1 cellular context compared by ENCODE assay signal in the genomic region with DNA sequence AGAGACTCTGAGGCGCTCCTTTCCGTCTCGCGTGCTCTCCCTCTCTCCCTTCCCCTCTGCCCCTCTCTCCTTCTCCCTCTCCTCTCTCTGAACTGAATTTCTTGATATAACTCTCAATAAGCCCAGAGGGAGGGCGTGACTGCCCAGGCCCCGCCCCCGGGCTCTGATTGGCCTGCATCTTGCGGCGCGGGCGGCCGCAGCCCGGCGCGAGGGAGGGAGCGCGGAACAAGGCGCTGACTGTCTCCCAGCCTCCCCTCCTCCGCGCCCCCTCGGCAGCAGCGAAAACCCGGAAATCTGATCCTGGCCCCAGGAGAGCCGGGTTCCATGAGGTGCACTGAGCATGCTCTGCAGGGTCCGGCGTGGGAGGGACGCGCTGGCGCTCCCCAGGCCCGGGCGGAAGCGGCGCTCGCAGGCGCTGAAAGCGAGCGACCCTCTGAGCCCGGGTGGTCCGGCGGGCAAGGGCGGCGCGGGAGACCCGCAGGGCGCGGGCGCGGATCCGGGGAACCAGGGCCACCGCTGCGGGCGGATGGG.
TF ChIP-seq lines count a peak whose summit lies in the region.

TSS of gene PCDH9 (minus strand) at position 94 of the 531 bp plus-strand sequence. CDS start 1,896 bp downstream, outside the sequence.

TF ChIP-seq in HepG2, 621 proteins besides CTCF, POLR2A, EP300 and RAD21 (continued from another document and continues in another):
- no peak for TF ChIP-seq USF2 (IDR thresholded peaks at IDR 0.05; ENCODE audit: low read depth, low read length)
- TF ChIP-seq USF2 (CRISPR knock-in tag; IDR thresholded peaks at IDR 0.05; ENCODE audit: borderline replicate concordance), result 0 out of 2 replicates have a peak, but pooled peaks have one; percentile 1
- TF ChIP-seq RBM39 (IDR thresholded peaks at IDR 0.05; ENCODE audit: low read depth, low read length, poor library complexity, severe bottlenecking), result peak; percentile 46
- no peak for TF ChIP-seq KDM5A (IDR thresholded peaks at IDR 0.05; ENCODE audit: borderline replicate concordance, low read length)
- no peak for TF ChIP-seq ZNF549 (CRISPR knock-in tag; IDR thresholded peaks at IDR 0.05)
- TF ChIP-seq ZNF574 (CRISPR knock-in tag; IDR thresholded peaks at IDR 0.05), result peak; percentile 89
- no peak for TF ChIP-seq FOSL1 (CRISPR knock-in tag; IDR thresholded peaks at IDR 0.05; ENCODE audit: borderline replicate concordance)
- TF ChIP-seq, protein P1, sequence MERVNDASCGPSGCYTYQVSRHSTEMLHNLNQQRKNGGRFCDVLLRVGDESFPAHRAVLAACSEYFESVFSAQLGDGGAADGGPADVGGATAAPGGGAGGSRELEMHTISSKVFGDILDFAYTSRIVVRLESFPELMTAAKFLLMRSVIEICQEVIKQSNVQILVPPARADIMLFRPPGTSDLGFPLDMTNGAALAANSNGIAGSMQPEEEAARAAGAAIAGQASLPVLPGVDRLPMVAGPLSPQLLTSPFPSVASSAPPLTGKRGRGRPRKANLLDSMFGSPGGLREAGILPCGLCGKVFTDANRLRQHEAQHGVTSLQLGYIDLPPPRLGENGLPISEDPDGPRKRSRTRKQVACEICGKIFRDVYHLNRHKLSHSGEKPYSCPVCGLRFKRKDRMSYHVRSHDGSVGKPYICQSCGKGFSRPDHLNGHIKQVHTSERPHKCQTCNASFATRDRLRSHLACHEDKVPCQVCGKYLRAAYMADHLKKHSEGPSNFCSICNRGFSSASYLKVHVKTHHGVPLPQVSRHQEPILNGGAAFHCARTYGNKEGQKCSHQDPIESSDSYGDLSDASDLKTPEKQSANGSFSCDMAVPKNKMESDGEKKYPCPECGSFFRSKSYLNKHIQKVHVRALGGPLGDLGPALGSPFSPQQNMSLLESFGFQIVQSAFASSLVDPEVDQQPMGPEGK (CRISPR knock-in tag; IDR thresholded peaks at IDR 0.05), result peak; percentile 96
- no peak for TF ChIP-seq REXO4 (CRISPR knock-in tag; IDR thresholded peaks at IDR 0.05; ENCODE audit: borderline replicate concordance)
- TF ChIP-seq SIN3A (IDR thresholded peaks at IDR 0.05; ENCODE audit: borderline replicate concordance, low read depth, low read length), result no peak
- no peak for TF ChIP-seq ZNF235 (CRISPR knock-in tag; IDR thresholded peaks at IDR 0.05; ENCODE audit: borderline replicate concordance)
- no peak for TF ChIP-seq TRIM24 (CRISPR knock-in tag; IDR thresholded peaks at IDR 0.05)
- TF ChIP-seq, protein P2, sequence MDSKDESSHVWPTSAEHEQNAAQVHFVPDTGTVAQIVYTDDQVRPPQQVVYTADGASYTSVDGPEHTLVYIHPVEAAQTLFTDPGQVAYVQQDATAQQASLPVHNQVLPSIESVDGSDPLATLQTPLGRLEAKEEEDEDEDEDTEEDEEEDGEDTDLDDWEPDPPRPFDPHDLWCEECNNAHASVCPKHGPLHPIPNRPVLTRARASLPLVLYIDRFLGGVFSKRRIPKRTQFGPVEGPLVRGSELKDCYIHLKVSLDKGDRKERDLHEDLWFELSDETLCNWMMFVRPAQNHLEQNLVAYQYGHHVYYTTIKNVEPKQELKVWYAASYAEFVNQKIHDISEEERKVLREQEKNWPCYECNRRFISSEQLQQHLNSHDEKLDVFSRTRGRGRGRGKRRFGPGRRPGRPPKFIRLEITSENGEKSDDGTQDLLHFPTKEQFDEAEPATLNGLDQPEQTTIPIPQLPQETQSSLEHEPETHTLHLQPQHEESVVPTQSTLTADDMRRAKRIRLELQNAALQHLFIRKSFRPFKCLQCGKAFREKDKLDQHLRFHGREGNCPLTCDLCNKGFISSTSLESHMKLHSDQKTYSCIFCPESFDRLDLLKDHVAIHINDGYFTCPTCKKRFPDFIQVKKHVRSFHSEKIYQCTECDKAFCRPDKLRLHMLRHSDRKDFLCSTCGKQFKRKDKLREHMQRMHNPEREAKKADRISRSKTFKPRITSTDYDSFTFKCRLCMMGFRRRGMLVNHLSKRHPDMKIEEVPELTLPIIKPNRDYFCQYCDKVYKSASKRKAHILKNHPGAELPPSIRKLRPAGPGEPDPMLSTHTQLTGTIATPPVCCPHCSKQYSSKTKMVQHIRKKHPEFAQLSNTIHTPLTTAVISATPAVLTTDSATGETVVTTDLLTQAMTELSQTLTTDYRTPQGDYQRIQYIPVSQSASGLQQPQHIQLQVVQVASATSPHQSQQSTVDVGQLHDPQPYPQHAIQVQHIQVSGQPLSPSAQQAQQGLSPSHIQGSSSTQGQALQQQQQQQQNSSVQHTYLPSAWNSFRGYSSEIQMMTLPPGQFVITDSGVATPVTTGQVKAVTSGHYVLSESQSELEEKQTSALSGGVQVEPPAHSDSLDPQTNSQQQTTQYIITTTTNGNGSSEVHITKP (CRISPR knock-in tag; IDR thresholded peaks at IDR 0.05; ENCODE audit: low read depth), result no peak
- TF ChIP-seq, protein P3, sequence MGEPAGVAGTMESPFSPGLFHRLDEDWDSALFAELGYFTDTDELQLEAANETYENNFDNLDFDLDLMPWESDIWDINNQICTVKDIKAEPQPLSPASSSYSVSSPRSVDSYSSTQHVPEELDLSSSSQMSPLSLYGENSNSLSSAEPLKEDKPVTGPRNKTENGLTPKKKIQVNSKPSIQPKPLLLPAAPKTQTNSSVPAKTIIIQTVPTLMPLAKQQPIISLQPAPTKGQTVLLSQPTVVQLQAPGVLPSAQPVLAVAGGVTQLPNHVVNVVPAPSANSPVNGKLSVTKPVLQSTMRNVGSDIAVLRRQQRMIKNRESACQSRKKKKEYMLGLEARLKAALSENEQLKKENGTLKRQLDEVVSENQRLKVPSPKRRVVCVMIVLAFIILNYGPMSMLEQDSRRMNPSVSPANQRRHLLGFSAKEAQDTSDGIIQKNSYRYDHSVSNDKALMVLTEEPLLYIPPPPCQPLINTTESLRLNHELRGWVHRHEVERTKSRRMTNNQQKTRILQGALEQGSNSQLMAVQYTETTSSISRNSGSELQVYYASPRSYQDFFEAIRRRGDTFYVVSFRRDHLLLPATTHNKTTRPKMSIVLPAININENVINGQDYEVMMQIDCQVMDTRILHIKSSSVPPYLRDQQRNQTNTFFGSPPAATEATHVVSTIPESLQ (CRISPR knock-in tag; conservative IDR thresholded peaks at IDR 0.05), result no peak
- peak; percentile 46; the same call in 1 of the 2 replicates for TF ChIP-seq RNF2 (conservative IDR thresholded peaks at IDR 0.05; ENCODE audit: low read depth)
- no peak for TF ChIP-seq ZNF101 (CRISPR knock-in tag; IDR thresholded peaks at IDR 0.05; ENCODE audit: borderline replicate concordance, low read depth)
- TF ChIP-seq ZBTB37 (CRISPR knock-in tag; IDR thresholded peaks at IDR 0.05), result no peak
- no peak for TF ChIP-seq ZBTB42 (CRISPR knock-in tag; IDR thresholded peaks at IDR 0.05)
- TF ChIP-seq PAF1 (CRISPR knock-in tag; IDR thresholded peaks at IDR 0.05), result no peak
- peak; percentile 56; the same call in 1 of the 2 replicates for TF ChIP-seq ZFX (CRISPR knock-in tag; IDR thresholded peaks at IDR 0.05; ENCODE audit: low read depth)
- TF ChIP-seq ZNF691 (CRISPR knock-in tag; IDR thresholded peaks at IDR 0.05; ENCODE audit: borderline replicate concordance, low read depth), result no peak
- 0 out of 2 replicates have a peak, but pooled peaks have one; percentile 66 for TF ChIP-seq ZNF616 (CRISPR knock-in tag; IDR thresholded peaks at IDR 0.05; ENCODE audit: low read depth)
- TF ChIP-seq ETS1 (CRISPR knock-in tag; IDR thresholded peaks at IDR 0.05), result no peak
- TF ChIP-seq JUND (CRISPR knock-in tag; IDR thresholded peaks at IDR 0.05), result no peak
- TF ChIP-seq ZFP90 (CRISPR knock-in tag; IDR thresholded peaks at IDR 0.05; ENCODE audit: borderline replicate concordance), result peak; percentile 51; the same call in 1 of the 2 replicates
- TF ChIP-seq MED13 (CRISPR knock-in tag; IDR thresholded peaks at IDR 0.05), result no peak
- no peak for TF ChIP-seq FOXK1 (CRISPR knock-in tag; IDR thresholded peaks at IDR 0.05; ENCODE audit: borderline replicate concordance, low read depth)
- TF ChIP-seq, protein P4, sequence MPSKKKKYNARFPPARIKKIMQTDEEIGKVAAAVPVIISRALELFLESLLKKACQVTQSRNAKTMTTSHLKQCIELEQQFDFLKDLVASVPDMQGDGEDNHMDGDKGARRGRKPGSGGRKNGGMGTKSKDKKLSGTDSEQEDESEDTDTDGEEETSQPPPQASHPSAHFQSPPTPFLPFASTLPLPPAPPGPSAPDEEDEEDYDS (CRISPR knock-in tag; IDR thresholded peaks at IDR 0.05), result 0 out of 2 replicates have a peak, but pooled peaks have one; percentile 31
- no peak for TF ChIP-seq AGO1 (IDR thresholded peaks at IDR 0.05; ENCODE audit: low read depth, low read length, poor library complexity, severe bottlenecking)
- peak; percentile 81 for TF ChIP-seq MYC (CRISPR knock-in tag; IDR thresholded peaks at IDR 0.05; ENCODE audit: borderline replicate concordance)
- 0 out of 2 replicates have a peak, but pooled peaks have one; percentile 63 for TF ChIP-seq ZNF446 (CRISPR knock-in tag; IDR thresholded peaks at IDR 0.05)
- TF ChIP-seq STAT6 (CRISPR knock-in tag; IDR thresholded peaks at IDR 0.05; ENCODE audit: borderline replicate concordance), result no peak
- no peak for TF ChIP-seq ZNF576 (CRISPR knock-in tag; IDR thresholded peaks at IDR 0.05)
- TF ChIP-seq NFKBIZ (CRISPR knock-in tag; IDR thresholded peaks at IDR 0.05), result peak; percentile 39; the same call in 1 of the 2 replicates
